In the genomic region with DNA sequence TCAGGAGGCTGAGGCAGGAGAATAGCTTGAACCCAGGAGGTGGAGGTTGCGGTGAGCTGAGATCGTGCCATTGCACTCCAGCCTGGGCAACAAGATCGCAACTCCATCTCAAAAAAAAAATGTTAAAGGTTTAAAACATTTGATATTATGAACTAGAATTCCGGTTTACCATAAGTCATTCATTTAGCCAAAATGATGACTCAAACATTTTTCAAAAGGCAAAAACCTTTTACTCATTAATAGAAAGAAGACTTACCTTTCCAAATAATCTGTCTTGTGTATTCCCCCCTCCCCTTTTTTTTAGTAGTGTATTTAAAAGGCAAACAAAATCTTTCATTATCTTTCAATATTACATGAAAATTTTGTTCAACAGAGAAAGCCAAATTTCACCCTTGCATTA, we compare ENCODE assay signal across 8 cellular contexts. TPM values are rescaled to one million over a fixed set of nuclear protein-coding genes. Genes with fewer than 3 reads are reported as not detected.
"Had no signal": no experiment of that assay in that cellular context is flagged by ENCODE, and none has a peak within 500 bp of the region (broad histone marks: within the 10 kb centered on the region; RNA-seq: fewer than 3 reads in every experiment).

No MANE protein-coding gene starts in this region.

- FAIRE-seq: H1, H54, HTR-8/SVneo had no signal

- H2AFZ ChIP-seq: GM23338 had no signal

- H3K27me3 Mint-ChIP-seq: IgD-negative memory B cell had no signal

- H3K27ac Mint-ChIP-seq: GM23338, H9 had no signal

- DNase-seq: H9, HCEC 1CT, KG1 had no signal

- H3K4me3 Mint-ChIP-seq: GM23338, H9, IgD-negative memory B cell had no signal

- H3K4me1 Mint-ChIP-seq: GM23338 had no signal

- H3K9me3 Mint-ChIP-seq: IgD-negative memory B cell had no signal

- H3K4me3 ChIP-seq: GM23338 had no signal

- H3K4me2 ChIP-seq: GM23338 had no signal

- ATAC-seq: GM23338 had no signal

RNA-seq across cellular contexts. Expression of a gene that starts 32.4 kb away (rescaled TPM):
- polyA plus RNA-seq: IgD-negative memory B cell had no signal
